In the genomic region with DNA sequence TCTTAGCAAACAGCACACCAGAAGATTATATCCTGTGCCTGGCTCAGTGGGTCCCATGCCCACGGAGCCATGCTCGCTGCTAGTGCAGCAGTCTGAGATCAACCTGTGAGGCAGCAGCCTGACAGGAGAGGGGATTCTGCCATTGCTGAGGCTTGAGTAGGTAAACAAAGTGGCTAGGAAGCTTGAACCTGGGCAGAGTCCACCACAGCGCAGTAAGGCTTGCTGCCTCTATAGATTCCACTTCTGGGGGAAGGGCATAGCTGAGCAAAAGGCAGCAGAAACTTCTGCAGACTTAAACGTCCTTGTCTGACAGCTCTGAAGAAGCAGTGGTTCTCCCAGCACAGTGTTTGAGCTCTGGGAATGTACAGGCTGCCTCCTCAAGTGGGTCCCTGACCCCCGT, we compare ENCODE assay signal across 24 cellular contexts.
DNase-seq lines count a peak whose midpoint lies in the region; ATAC-seq, FAIRE-seq and TF ChIP-seq lines count a peak whose summit lies in the region.
"Had no signal": no experiment of that assay in that cellular context is flagged by ENCODE, and none has a peak within 500 bp of the region (broad histone marks: within the 10 kb centered on the region; RNA-seq: fewer than 3 reads in every experiment).

No MANE protein-coding gene starts in this region.

- H2BK12ac ChIP-seq in neuronal stem cell (ENCODE audit: low read length) = no peak overlapping the region

- TF ChIP-seq CTCF in HepG2 (CRISPR knock-in tag; IDR thresholded peaks at IDR 0.05) (no peak), right lobe of liver (IDR thresholded peaks at IDR 0.05) (no peak)

- H3K27me3 ChIP-seq in HepG2 (ENCODE audit: control insufficient read depth in 1 of 2, insufficient read depth in 2 of 2, low read length in 2 of 2) (no peaks in the 10 kb centered on the region), right lobe of liver (no peaks in the 10 kb centered on the region), neuronal stem cell (ENCODE audit: control insufficient read depth in 3 of 3, insufficient read depth in 3 of 3, low read depth in 1 of 3, low read length in 3 of 3) (no peaks in the 10 kb centered on the region)
- H3K27me3 ChIP-seq: BE2C, BLaER1 had no signal

- H3K79me2 ChIP-seq in HepG2 (ENCODE audit: insufficient read depth, low read length) = no peaks in the 10 kb centered on the region

- no peak overlapping the region for H3K23ac ChIP-seq in neuronal stem cell (ENCODE audit: low read depth, low read length, poor library complexity)

- 28% methylated on average over 4 of the region's 5 CpGs for WGBS in HepG2 (ENCODE audit: low lambda C conversion rate)
- 0% methylated on average over 2 of the region's 5 CpGs for WGBS in right lobe of liver (ENCODE audit: insufficient coverage, low coverage, low lambda C conversion rate, missing lambda C conversion rate)
- WGBS in neuronal stem cell (ENCODE audit: extremely low coverage in 2 of 2, insufficient read length in 2 of 2, insufficient replicate concordance in 1 of 2), 2 donors = no CpG with 5 or more reads among the region's 5 CpGs

- H2BK120ac ChIP-seq in neuronal stem cell (ENCODE audit: low read depth, low read length) = no peak overlapping the region

- no peak overlapping the region for H3K4me3 ChIP-seq in HepG2 (replicated peaks in 1 of 3; ENCODE audit: insufficient read depth in 1 of 3, low read depth in 2 of 3, low read length in 3 of 3)
- no peak overlapping the region for H3K4me3 ChIP-seq in right lobe of liver
- H3K4me3 ChIP-seq in neuronal stem cell (ENCODE audit: low read length in 2 of 2) = no peak overlapping the region
- H3K4me3 ChIP-seq: BLaER1, GM12878 had no signal

- TF ChIP-seq POLR2A in HepG2 (IDR thresholded peaks at IDR 0.05; ENCODE audit: insufficient read depth in 1 of 2, low read depth in 2 of 2, low read length in 2 of 2) (no peak), right lobe of liver (IDR thresholded peaks at IDR 0.05) (no peak)

- TF ChIP-seq EP300 in HepG2 (IDR thresholded peaks at IDR 0.05; ENCODE audit: low read depth in 2 of 2, low read length in 2 of 2) = no peak
- no peak for TF ChIP-seq EP300 in HepG2 (CRISPR knock-in tag; IDR thresholded peaks at IDR 0.05; ENCODE audit: borderline replicate concordance)

- H3K27ac ChIP-seq in HepG2 (ENCODE audit: extremely low read length, insufficient read depth, low read length) (no peak overlapping the region), right lobe of liver (no peak overlapping the region), neuronal stem cell (replicated peaks; ENCODE audit: low read length) (no peak overlapping the region)
- H3K27ac ChIP-seq: 22Rv1, BLaER1 had no signal

- in situ Hi-C loops in HepG2 (cut with HindIII; ENCODE audit: extremely low pct_ligation_motif_present, low pct_unique_long_range_greater_than_20kb) = no loop called here

- TF ChIP-seq RAD21 in HepG2 (CRISPR knock-in tag; IDR thresholded peaks at IDR 0.05) = no peak

- DNase-seq in HepG2 (ENCODE audit: low spot score) (peak; percentile 20), right lobe of liver (no peak), neuronal stem cell (ENCODE audit: low spot score) (no peak), A172 (ENCODE audit: low spot score) (no peak)
- DNase-seq: ACHN; BE2C; C1 segment of cervical spinal cord; CD4-positive, alpha-beta memory T cell; CD4-positive, CD25-positive, alpha-beta regulatory T cell; CD8-positive, alpha-beta memory T cell; COR-L47; DMS 273 treated with DMSO at 0.1 percent for 48 hours; DMS153; DMS79 treated with DMSO at 0.1 percent for 48 hours; EL; GDM1 had no signal

- H3K4ac ChIP-seq in neuronal stem cell (ENCODE audit: low read length) = no peak overlapping the region

- H2BK5ac ChIP-seq in neuronal stem cell (ENCODE audit: low read length) = no peak overlapping the region

- peaks cover 6% of the 10 kb centered on the region; the same call in 1 of the 2 replicates for H3K9me3 ChIP-seq in HepG2 (ENCODE audit: low read length)
- H3K9me3 ChIP-seq in right lobe of liver = no peaks in the 10 kb centered on the region
- H3K9me3 ChIP-seq in neuronal stem cell (replicated peaks in 1 of 2; ENCODE audit: control insufficient read depth in 2 of 2, insufficient read depth in 1 of 2, low read depth in 1 of 2, low read length in 2 of 2) = peaks cover 0 to 5% of the 10 kb centered on the region in 2 donors
- H3K9me3 ChIP-seq: BE2C had no signal

- peak; percentile 82 for ATAC-seq in HepG2
- no peak for ATAC-seq in right lobe of liver
- no peak for ATAC-seq in GM19035 (IDR thresholded peaks at IDR 0.05; ENCODE audit: unreplicated experiment)
- ATAC-seq: GM12878 had no signal

- H3K4me1 ChIP-seq in HepG2 (ENCODE audit: insufficient read depth, low read length) = peaks cover 12% of the 10 kb centered on the region
- H3K4me1 ChIP-seq in right lobe of liver = no peaks in the 10 kb centered on the region
- peaks cover 0 to under 1% of the 10 kb centered on the region in 2 donors for H3K4me1 ChIP-seq in neuronal stem cell (ENCODE audit: control insufficient read depth in 2 of 2, insufficient read depth in 1 of 2, low read depth in 1 of 2, low read length in 2 of 2)
- H3K4me1 ChIP-seq: BE2C, BLaER1 had no signal

- FAIRE-seq in HepG2 (lab: Jason Lieb, UNC) = no peak
- FAIRE-seq: A204.1, GM12878, GM12892, GM18507, GM19239 had no signal

- no TSS peak for BruUV-seq in HepG2 (replicated peaks; lab: Mats Ljungman, UMichigan)

- H4K8ac ChIP-seq in neuronal stem cell (ENCODE audit: low read depth, low read length) = no peak overlapping the region

- no peaks in the 10 kb centered on the region for H3K79me1 ChIP-seq in neuronal stem cell (ENCODE audit: low read depth, low read length)

- no peak overlapping the region for H2BK15ac ChIP-seq in neuronal stem cell (ENCODE audit: low read length)

- no peak overlapping the region for H4K91ac ChIP-seq in neuronal stem cell (ENCODE audit: low read depth, low read length, poor library complexity)

- H2AK5ac ChIP-seq in neuronal stem cell (ENCODE audit: low read depth, low read length) = no peak overlapping the region

- H3K36me3 ChIP-seq in HepG2 (replicated peaks in 1 of 2; ENCODE audit: control insufficient read depth in 1 of 2, insufficient read depth in 2 of 2, low read length in 2 of 2) = no peaks in the 10 kb centered on the region
- H3K36me3 ChIP-seq in right lobe of liver = no peaks in the 10 kb centered on the region
- no peaks in the 10 kb centered on the region for H3K36me3 ChIP-seq in neuronal stem cell (replicated peaks in 1 of 2; ENCODE audit: control insufficient read depth in 2 of 2, insufficient read depth in 2 of 2, low read length in 2 of 2)
- H3K36me3 ChIP-seq: BE2C, BLaER1 had no signal

- H3K4me2 ChIP-seq in HepG2 (ENCODE audit: low read depth, low read length) (peak overlapping the region; percentile 37; the same call in 1 of the 2 replicates), neuronal stem cell (ENCODE audit: insufficient read depth, low read length, poor library complexity, severe bottlenecking) (peak overlapping the region; percentile 18)
- H3K4me2 ChIP-seq: BLaER1 had no signal

- H3K14ac ChIP-seq in neuronal stem cell (ENCODE audit: low read length) = no peak overlapping the region

- H3K9ac ChIP-seq in HepG2 (ENCODE audit: insufficient read depth, low read depth, low read length) (no peak overlapping the region), neuronal stem cell (ENCODE audit: low read depth, low read length, poor library complexity) (no peak overlapping the region)
- H3K9ac ChIP-seq: BLaER1 had no signal

- POLR2A ChIA-PET in HepG2 (lab: Yijun Ruan, JAX) = no interaction called here

- no peak overlapping the region for H3K18ac ChIP-seq in neuronal stem cell (ENCODE audit: low read length)

- H4K20me1 ChIP-seq in HepG2 (ENCODE audit: insufficient read depth, low read length) = no peaks in the 10 kb centered on the region
- H4K20me1 ChIP-seq: BLaER1 had no signal

- H2AFZ ChIP-seq in HepG2 (ENCODE audit: low read length) = no peak overlapping the region
- no peak overlapping the region for H2AFZ ChIP-seq in neuronal stem cell (ENCODE audit: low read length)

- intact Hi-C loops in HepG2 (cut with micrococcal nuclease; ENCODE audit: unreplicated experiment) = no loop called here
- intact Hi-C loops in right lobe of liver (cut with DNase I) = no loop called here

- CTCF ChIA-PET in HepG2 (lab: Yijun Ruan, JAX; ENCODE audit: low intra/inter-chr PET ratio, low total read pairs) = no interaction called here

TF ChIP-seq in HepG2, 621 proteins besides CTCF, POLR2A, EP300 and RAD21 (continues in another document):
- TF ChIP-seq ZNF451 (CRISPR knock-in tag; IDR thresholded peaks at IDR 0.05) (no peak), ZMYM4 (CRISPR knock-in tag; IDR thresholded peaks at IDR 0.05) (0 out of 2 replicates have a peak, but pooled peaks have one; percentile 25), ZMYM3 (CRISPR knock-in tag; IDR thresholded peaks at IDR 0.05) (peak; percentile 36; the same call in 1 of the 2 replicates), ZNF317 (CRISPR knock-in tag; IDR thresholded peaks at IDR 0.05) (no peak), FOXA3 (CRISPR knock-in tag; IDR thresholded peaks at IDR 0.05) (peak; percentile 29; the same call in 1 of the 2 replicates), ZNF788 (CRISPR knock-in tag; IDR thresholded peaks at IDR 0.05; ENCODE audit: borderline replicate concordance) (0 out of 2 replicates have a peak, but pooled peaks have one; percentile 20)
- TF ChIP-seq, protein P1, sequence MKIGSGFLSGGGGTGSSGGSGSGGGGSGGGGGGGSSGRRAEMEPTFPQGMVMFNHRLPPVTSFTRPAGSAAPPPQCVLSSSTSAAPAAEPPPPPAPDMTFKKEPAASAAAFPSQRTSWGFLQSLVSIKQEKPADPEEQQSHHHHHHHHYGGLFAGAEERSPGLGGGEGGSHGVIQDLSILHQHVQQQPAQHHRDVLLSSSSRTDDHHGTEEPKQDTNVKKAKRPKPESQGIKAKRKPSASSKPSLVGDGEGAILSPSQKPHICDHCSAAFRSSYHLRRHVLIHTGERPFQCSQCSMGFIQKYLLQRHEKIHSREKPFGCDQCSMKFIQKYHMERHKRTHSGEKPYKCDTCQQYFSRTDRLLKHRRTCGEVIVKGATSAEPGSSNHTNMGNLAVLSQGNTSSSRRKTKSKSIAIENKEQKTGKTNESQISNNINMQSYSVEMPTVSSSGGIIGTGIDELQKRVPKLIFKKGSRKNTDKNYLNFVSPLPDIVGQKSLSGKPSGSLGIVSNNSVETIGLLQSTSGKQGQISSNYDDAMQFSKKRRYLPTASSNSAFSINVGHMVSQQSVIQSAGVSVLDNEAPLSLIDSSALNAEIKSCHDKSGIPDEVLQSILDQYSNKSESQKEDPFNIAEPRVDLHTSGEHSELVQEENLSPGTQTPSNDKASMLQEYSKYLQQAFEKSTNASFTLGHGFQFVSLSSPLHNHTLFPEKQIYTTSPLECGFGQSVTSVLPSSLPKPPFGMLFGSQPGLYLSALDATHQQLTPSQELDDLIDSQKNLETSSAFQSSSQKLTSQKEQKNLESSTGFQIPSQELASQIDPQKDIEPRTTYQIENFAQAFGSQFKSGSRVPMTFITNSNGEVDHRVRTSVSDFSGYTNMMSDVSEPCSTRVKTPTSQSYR (CRISPR knock-in tag; IDR thresholded peaks at IDR 0.05; ENCODE audit: borderline replicate concordance) = peak; percentile 52; the same call in 1 of the 2 replicates
